In genomic region chr20:41050361-41051019, GRCh38 we compare ENCODE assay signal across 10 cellular contexts. TPM values are rescaled to one million over a fixed set of nuclear protein-coding genes. Genes with fewer than 3 reads are reported as not detected.
DNase-seq lines count a peak whose midpoint lies in the region; ATAC-seq, FAIRE-seq and TF ChIP-seq lines count a peak whose summit lies in the region.
"Had no signal": no experiment of that assay in that cellular context is flagged by ENCODE, and none has a peak within 500 bp of the region (broad histone marks: within the 10 kb centered on the region; RNA-seq: fewer than 3 reads in every experiment).

No MANE protein-coding gene starts in this region.

- H3K36me3 ChIP-seq in ACC112 (ENCODE audit: insufficient read depth, low read length) = no peaks in the 10 kb centered on the region; the same call in 1 of the 2 replicates
- H3K36me3 ChIP-seq in lower lobe of right lung = no peaks in the 10 kb centered on the region

- H3K27ac ChIP-seq in ACC112 (ENCODE audit: low read depth, low read length) (peak overlapping the region; percentile 17; the same call in 1 of the 2 replicates), lower lobe of right lung (peak overlapping the region; percentile 20)
- H3K27ac ChIP-seq: parathyroid adenoma had no signal

- FAIRE-seq in frontal cortex (lab: Jason Lieb, UNC) = no peak

- H3K4me3 ChIP-seq in ACC112 (ENCODE audit: low read depth, low read length) (0 out of 2 replicates have a peak overlapping the region, but pooled peaks have one; percentile 7), WI38 (ENCODE audit: low read depth, low read length) (0 out of 2 replicates have a peak overlapping the region, but pooled peaks have one; percentile 5), lower lobe of right lung (no peak overlapping the region)

- no peaks in the 10 kb centered on the region for H3K9me3 ChIP-seq in lower lobe of right lung

- H2AFZ ChIP-seq in ACC112 (ENCODE audit: low read length, unreplicated experiment) = no peak overlapping the region
- H2AFZ ChIP-seq: parathyroid adenoma had no signal

- peaks cover 99% of the 10 kb centered on the region for H3K79me2 ChIP-seq in ACC112 (ENCODE audit: control insufficient read depth, insufficient read depth, low read length, unreplicated experiment)

- peaks cover 89% of the 10 kb centered on the region for H3K4me1 ChIP-seq in ACC112 (ENCODE audit: control insufficient read depth, insufficient read depth, low read length, unreplicated experiment)
- peaks cover 94% of the 10 kb centered on the region for H3K4me1 ChIP-seq in lower lobe of right lung

- intact Hi-C loops in lower lobe of right lung (cut with DNase I) = no loop called here

- ATAC-seq in lower lobe of right lung (peak; percentile 39 to 60), HG03354 (IDR thresholded peaks at IDR 0.05; ENCODE audit: poor library complexity, severe bottlenecking, unreplicated experiment) (no peak), GM19351 (IDR thresholded peaks at IDR 0.05; ENCODE audit: unreplicated experiment) (no peak)

- TF ChIP-seq CTCF in WI38 (IDR thresholded peaks at IDR 0.05; ENCODE audit: low read depth, low read length) (no peak), lower lobe of right lung (IDR thresholded peaks at IDR 0.05) (no peak)

- no peaks in the 10 kb centered on the region for H3K27me3 ChIP-seq in ACC112 (ENCODE audit: insufficient read depth, low read length)
- H3K27me3 ChIP-seq in lower lobe of right lung (ENCODE audit: low read depth) = no peaks in the 10 kb centered on the region

- DNase-seq in ELF-1 (ENCODE audit: low read depth, low spot score) (peak; percentile 36), lower lobe of right lung (no peak), frontal cortex (ENCODE audit: low spot score in 2 of 2) (no peak), NCI-H510A (lab: John Stamatoyannopoulos, UW) (no peak)
- DNase-seq: NCI-H510A treated with DMSO at 0.1 percent for 48 hours had no signal

RNA-seq across cellular contexts. Expression of gene TOP1, which starts 21.9 kb away (rescaled TPM):
- total RNA-seq in lower lobe of right lung = 52.0 TPM
- total RNA-seq in frontal cortex = 26.5 TPM

Comparison
In these comparisons a context has a peak if more than half of its experiments do, and no peak if none do; other contexts are left out.
1. ATAC-seq: peak in lower lobe of right lung (2 of 2); none in HG03354 (single experiment) and GM19351 (single experiment).